Comparison of ENCODE assay signal across 10 cellular contexts in the genomic region with DNA sequence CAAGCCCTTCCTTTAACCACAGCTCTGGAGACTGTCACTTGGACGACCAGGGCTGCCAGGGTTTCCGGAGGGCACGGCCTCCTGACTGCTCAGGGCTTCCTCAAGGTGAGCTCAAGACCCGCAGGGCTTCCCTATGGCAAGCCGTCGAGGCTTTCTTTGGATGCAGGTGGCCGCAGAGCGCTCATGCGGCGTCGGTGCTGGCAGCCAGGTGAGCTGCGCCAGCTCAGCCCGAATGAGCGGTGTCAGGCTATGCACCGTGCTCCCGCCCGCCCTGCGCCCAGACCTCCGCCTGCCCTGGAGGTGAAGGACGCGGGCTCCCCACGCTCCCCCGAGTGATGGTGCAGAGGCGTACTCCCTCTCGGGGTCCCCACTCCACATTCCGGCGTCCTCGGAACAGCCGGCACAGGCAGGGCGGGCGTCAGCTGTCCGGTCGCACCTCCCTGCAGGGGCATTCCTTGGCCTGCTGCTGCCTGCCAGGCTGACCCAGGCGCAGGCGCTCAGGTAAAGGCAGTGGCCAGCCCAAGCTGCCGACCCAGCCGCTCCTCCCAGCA. TPM values are rescaled to one million over a fixed set of nuclear protein-coding genes. Genes with fewer than 3 reads are reported as not detected.
A peak's percentile ranks its signal among the peaks of the same experiment; 100 is the strongest.
DNase-seq lines count a peak whose midpoint lies in the region; ATAC-seq and TF ChIP-seq lines count a peak whose summit lies in the region.
"Had no signal": no experiment of that assay in that cellular context is flagged by ENCODE, and none has a peak within 500 bp of the region (broad histone marks: within the 10 kb centered on the region; RNA-seq: fewer than 3 reads in every experiment).

No MANE protein-coding gene starts in this region.

- DNase-seq in PC-9 (peak in 1 of 2 experiments; percentile 70), epithelial cell of prostate (ENCODE audit: low read depth, low spot score) (no peak), mesendoderm (peak; percentile 40), thyroid gland (peak; percentile 59 to 62), EL (no peak), NCI-H1436 treated with DMSO at 0.1 percent for 48 hours (lab: John Stamatoyannopoulos, UW) (no peak)
- no peak for DNase-seq in central memory CD4-positive, alpha-beta T cell
- DNase-seq: immature natural killer cell, SHP77 treated with DMSO at 0.1 percent for 48 hours had no signal

- POLR2A ChIA-PET in PC-9 (lab: Charles Lee; ENCODE audit: unreplicated experiment): interaction anchor here (0.6 to 1.4 kb wide), 5 partner anchors 22 to 90 kb away, joined by 3 to 10 read pairs (median 4); no protein-coding TSS in a partner anchor

- H3K4me2 ChIP-seq in PC-9 (peak overlapping the region; percentile 87), mesendoderm (ENCODE audit: low read length) (peak overlapping the region; percentile 90)

- H2BK120ac ChIP-seq in mesendoderm (ENCODE audit: low read depth, low read length): no peak overlapping the region

- H3K36me3 ChIP-seq in PC-9 (ENCODE audit: low read depth) (no peaks in the 10 kb centered on the region), mesendoderm (ENCODE audit: control insufficient read depth, insufficient read depth, low read length) (no peaks in the 10 kb centered on the region), thyroid gland (no peaks in the 10 kb centered on the region)

- no peaks in the 10 kb centered on the region for H3K79me1 ChIP-seq in mesendoderm (ENCODE audit: low read length)

- H4K20me1 ChIP-seq in PC-9 (ENCODE audit: insufficient read depth): no peaks in the 10 kb centered on the region

- no peak overlapping the region for H2AK5ac ChIP-seq in mesendoderm (ENCODE audit: low read length)

- H3K27ac ChIP-seq in PC-9: no peak overlapping the region
- peak overlapping the region; percentile 100 for H3K27ac ChIP-seq in epithelial cell of prostate
- no peak overlapping the region for H3K27ac ChIP-seq in mesendoderm (ENCODE audit: low read depth, low read length)
- H3K27ac ChIP-seq in thyroid gland: peak overlapping the region; percentile 25 to 67 (median 41)

- no peak for TF ChIP-seq CTCF in PC-9 (conservative IDR thresholded peaks at IDR 0.05)
- no peak for TF ChIP-seq CTCF in thyroid gland (IDR thresholded peaks at IDR 0.05)

- ATAC-seq in GM18909 (IDR thresholded peaks at IDR 0.05; ENCODE audit: poor library complexity, unreplicated experiment): no peak

- H3K27me3 ChIP-seq in PC-9 (ENCODE audit: insufficient read depth, low read depth) (no peaks in the 10 kb centered on the region), mesendoderm (ENCODE audit: insufficient read depth, low read length, poor library complexity) (no peaks in the 10 kb centered on the region), thyroid gland (no peaks in the 10 kb centered on the region)

- H3K9me2 ChIP-seq in PC-9 (ENCODE audit: insufficient read depth): no peaks in the 10 kb centered on the region

- H2AFZ ChIP-seq in PC-9: peak overlapping the region; percentile 81

- H3K4me1 ChIP-seq in PC-9 (replicated peaks; ENCODE audit: insufficient read depth): peaks cover 10% of the 10 kb centered on the region; the same call in 1 of the 2 replicates
- peaks cover 9% of the 10 kb centered on the region for H3K4me1 ChIP-seq in mesendoderm (ENCODE audit: control insufficient read depth, low read depth, low read length)
- peaks cover 10 to 11% of the 10 kb centered on the region in 2 donors for H3K4me1 ChIP-seq in thyroid gland

- H3K4ac ChIP-seq in mesendoderm (ENCODE audit: low read depth, low read length): no peak overlapping the region

- CTCF ChIA-PET in PC-9 (lab: Charles Lee): interaction anchor here (0.6 to 1.1 kb wide), 3 partner anchors 15 to 41 kb away, joined by 3 to 8 read pairs (median 4); no protein-coding TSS in a partner anchor

- H4K8ac ChIP-seq in mesendoderm (ENCODE audit: low read depth, low read length): no peak overlapping the region

- H3K79me2 ChIP-seq in PC-9 (ENCODE audit: low read depth) (no peaks in the 10 kb centered on the region), mesendoderm (ENCODE audit: control insufficient read depth, insufficient read depth, low read length) (no peaks in the 10 kb centered on the region)

- intact Hi-C loops in PC-9 (cut with micrococcal nuclease; ENCODE audit: unreplicated experiment): no loop called here
- intact Hi-C loops in thyroid gland (cut with DNase I): no loop called here

- no peak overlapping the region for H4K5ac ChIP-seq in mesendoderm (ENCODE audit: low read length)

- no peak for TF ChIP-seq POLR2A in thyroid gland (IDR thresholded peaks at IDR 0.05)

- no peak overlapping the region for H2BK5ac ChIP-seq in mesendoderm (ENCODE audit: low read length)

- H3F3A ChIP-seq in PC-9 (ENCODE audit: insufficient read depth, low read depth): peaks cover 7% of the 10 kb centered on the region; the same call in 1 of the 2 replicates

- no CpG with 5 or more reads among the region's 37 CpGs for WGBS in mesendoderm (ENCODE audit: extremely low coverage, insufficient coverage, low lambda C conversion rate)
- WGBS in thyroid gland, 2 donors: 16 to 34% methylated on average over 26 to 29 of the region's 37 CpGs

- H3K4me3 ChIP-seq in PC-9: peak overlapping the region; percentile 56
- H3K4me3 ChIP-seq in mesendoderm (ENCODE audit: low read length): no peak overlapping the region
- H3K4me3 ChIP-seq in thyroid gland (replicated peaks in 1 of 3): peak overlapping the region in 1 of 3 donors; percentile 32

- no TSS peak for BruUV-seq in PC-9 (replicated peaks; lab: Mats Ljungman, UMichigan)

- H3K9ac ChIP-seq in mesendoderm (ENCODE audit: low read length): peak overlapping the region; percentile 34

- H3K9me3 ChIP-seq in PC-9 (ENCODE audit: insufficient read depth, low read depth): no peaks in the 10 kb centered on the region
- H3K9me3 ChIP-seq in thyroid gland: no peaks in the 10 kb centered on the region

- no peak overlapping the region for H2BK15ac ChIP-seq in mesendoderm (replicated peaks; ENCODE audit: low read depth)

- no peak overlapping the region for H3K18ac ChIP-seq in mesendoderm (ENCODE audit: low read length)

- H3K56ac ChIP-seq in mesendoderm (ENCODE audit: low read length): peak overlapping the region; percentile 25

- H3K23ac ChIP-seq in mesendoderm (ENCODE audit: low read length): no peak overlapping the region

RNA-seq across cellular contexts. Expression of a gene that starts 20.8 kb away (rescaled TPM):
- 42.2 and 47.9 TPM in 2 replicates for total RNA-seq in PC-9 (2021)
- polyA plus RNA-seq in mesendoderm (2013, experiment 1 of 2): 142 TPM
- 147 TPM for polyA plus RNA-seq in mesendoderm (2013, experiment 2 of 2)
- total RNA-seq in thyroid gland: 100 to 1,000 TPM in 3 of 4 donors, 10 to 100 TPM in 1; 91.9 to 157 (median 124) TPM

RNA-seq across cellular contexts. Expression of a gene that starts 33.0 kb away (rescaled TPM):
- total RNA-seq in PC-9 (2021) (not detected in 2 replicates), thyroid gland (under 1 TPM in 1 of 4 donors, not detected in 3; 0.67 TPM)
- 0.46 TPM for polyA plus RNA-seq in mesendoderm (2013, experiment 1 of 2)
- polyA plus RNA-seq in mesendoderm (2013, experiment 2 of 2): 0.42 TPM
- polyA plus RNA-seq: immature natural killer cell had no signal

Comparison
In these comparisons a context has a peak if more than half of its experiments do, and no peak if none do; other contexts are left out.
1. DNase-seq: peak in mesendoderm (single experiment) and thyroid gland (2 of 2); none in epithelial cell of prostate (single experiment), EL (single experiment), central memory CD4-positive, alpha-beta T cell (single experiment) and NCI-H1436 treated with DMSO at 0.1 percent for 48 hours (single experiment).
2. H3K27ac ChIP-seq: peak in epithelial cell of prostate (single experiment) and thyroid gland (3 of 3); none in PC-9 (single experiment) and mesendoderm (single experiment).